In genomic region chr9:83906144-83906543, GRCh38 we compare ENCODE assay signal across 3 cellular contexts.
TF ChIP-seq lines count a peak whose summit lies in the region.

No MANE protein-coding gene starts in this region.

TF ChIP-seq in GM23338, 12 proteins besides CTCF, POLR2A, EP300 and RAD21:
- TF ChIP-seq POLR2AphosphoS5 (IDR thresholded peaks at IDR 0.05; ENCODE audit: low read depth) (no peak), JUNB (IDR thresholded peaks at IDR 0.05; ENCODE audit: unreplicated experiment) (no peak), ZNF114 (CRISPR knock-in tag; IDR thresholded peaks at IDR 0.05) (no peak), CREB1 (CRISPR knock-in tag; IDR thresholded peaks at IDR 0.05; ENCODE audit: low read depth) (no peak), EZH2phosphoT487 (IDR thresholded peaks at IDR 0.05; ENCODE audit: unreplicated experiment) (no peak), EZH2 (IDR thresholded peaks at IDR 0.05; ENCODE audit: low read depth, unreplicated experiment) (no peak), ZNF462 (CRISPR knock-in tag; IDR thresholded peaks at IDR 0.05) (no peak)

TF ChIP-seq in IMR-90, 13 proteins besides CTCF, POLR2A, EP300 and RAD21:
- TF ChIP-seq USF2 (IDR thresholded peaks at IDR 0.05; ENCODE audit: low read depth, low read length) (no peak), NFE2L2 (IDR thresholded peaks at IDR 0.05; ENCODE audit: low read depth, low read length) (no peak), CEBPB (IDR thresholded peaks at IDR 0.05; ENCODE audit: low read depth, low read length) (no peak), MXI1 (IDR thresholded peaks at IDR 0.05; ENCODE audit: borderline replicate concordance, low read depth, low read length) (no peak), MAZ (IDR thresholded peaks at IDR 0.05; ENCODE audit: borderline replicate concordance, low read depth, low read length) (no peak), CHD1 (IDR thresholded peaks at IDR 0.05; ENCODE audit: low read depth, low read length) (no peak), RFX5 (IDR thresholded peaks at IDR 0.05; ENCODE audit: low read depth, low read length) (no peak), MAFK (IDR thresholded peaks at IDR 0.05; ENCODE audit: low read depth, low read length) (no peak), SMC3 (IDR thresholded peaks at IDR 0.05; ENCODE audit: low read depth, low read length) (no peak), RCOR1 (IDR thresholded peaks at IDR 0.05; ENCODE audit: insufficient replicate concordance, low read length) (no peak), FOS (IDR thresholded peaks at IDR 0.05; ENCODE audit: low read depth, low read length) (no peak), ELK1 (IDR thresholded peaks at IDR 0.05; ENCODE audit: borderline replicate concordance, low read depth, low read length) (no peak), BHLHE40 (IDR thresholded peaks at IDR 0.05; ENCODE audit: low read depth, low read length) (no peak)

TF ChIP-seq in H1, 55 proteins besides CTCF, POLR2A, EP300 and RAD21:
- TF ChIP-seq TEAD4 (IDR thresholded peaks at IDR 0.05; ENCODE audit: low read depth, low read length) (0 out of 2 replicates have a peak, but pooled peaks have one; percentile 10), SAP30 (IDR thresholded peaks at IDR 0.05; ENCODE audit: insufficient read depth, insufficient replicate concordance, low read length) (no peak)
